ENCODE assay signal across 19 cellular contexts in genomic region chr3:21226086-21226485, GRCh38.
"Had no signal": no experiment of that assay in that cellular context is flagged by ENCODE, and none has a peak within 500 bp of the region (broad histone marks: within the 10 kb centered on the region; RNA-seq: fewer than 3 reads in every experiment).

No MANE protein-coding gene starts in this region.

- H3K9me3 ChIP-seq: esophagus squamous epithelium, gastroesophageal sphincter, neutrophil, pancreas, right lobe of liver, tibial artery had no signal

- H3K4me1 ChIP-seq: esophagus squamous epithelium, gastroesophageal sphincter, left lung, pancreas, right lobe of liver, tibial artery had no signal

- H3K4me3 ChIP-seq: esophagus squamous epithelium, gastroesophageal sphincter, left lung, pancreas, right lobe of liver, skin epidermis, tibial artery had no signal

- ATAC-seq: activated CD8-positive, alpha-beta T cell treated with anti-CD3 and anti-CD28 coated beads, Interleukin-2, amount 10 ng/mL, durations not matched to agents 7 days and 5 days; gastroesophageal sphincter; natural killer cell treated with Interleukin-12 subunit alpha and Interleukin-12 subunit beta and Interleukin-15 and Interleukin-18, amount 100 ng/mL, for 72 hours; right lobe of liver had no signal

- H3K27ac ChIP-seq: esophagus squamous epithelium, gastroesophageal sphincter, left lung, neutrophil, pancreas, right lobe of liver, skin epidermis, tibial artery had no signal

- DNase-seq: activated CD4-positive, alpha-beta T cell treated with anti-CD3 and anti-CD28 coated beads for 1 hour; activated CD4-positive, alpha-beta T cell treated with anti-CD3 and anti-CD28 coated beads, Interleukin-2, amount 50 U/mL, for 1 hour; activated CD8-positive, alpha-beta T cell treated with anti-CD3 and anti-CD28 coated beads, Interleukin-2, amount 10 ng/mL, durations not matched to agents 7 days and 5 days; activated gamma-delta T cell treated with Interleukin-2 at 50 U/mL for 16 hours; activated T-cell treated with anti-CD3 and anti-CD28 coated beads, Interleukin-2, amount 50 U/mL, for 1 hour; cortex of kidney; endodermal cell; esophagus squamous epithelium; mammary epithelial cell; right lobe of liver; stimulated activated CD4-positive, alpha-beta T cell treated with anti-CD3 and anti-CD28 coated beads, Interleukin-1b, Interleukin-23, amount 100 ng/mL, for 48 hours; T-helper 9 cell; tibial artery had no signal

- H3K36me3 ChIP-seq: esophagus squamous epithelium, gastroesophageal sphincter, left lung, neutrophil, pancreas, right lobe of liver, tibial artery had no signal

- H3K27me3 ChIP-seq: esophagus squamous epithelium, gastroesophageal sphincter, left lung, neutrophil, pancreas, right lobe of liver, tibial artery had no signal
